In the genomic region with DNA sequence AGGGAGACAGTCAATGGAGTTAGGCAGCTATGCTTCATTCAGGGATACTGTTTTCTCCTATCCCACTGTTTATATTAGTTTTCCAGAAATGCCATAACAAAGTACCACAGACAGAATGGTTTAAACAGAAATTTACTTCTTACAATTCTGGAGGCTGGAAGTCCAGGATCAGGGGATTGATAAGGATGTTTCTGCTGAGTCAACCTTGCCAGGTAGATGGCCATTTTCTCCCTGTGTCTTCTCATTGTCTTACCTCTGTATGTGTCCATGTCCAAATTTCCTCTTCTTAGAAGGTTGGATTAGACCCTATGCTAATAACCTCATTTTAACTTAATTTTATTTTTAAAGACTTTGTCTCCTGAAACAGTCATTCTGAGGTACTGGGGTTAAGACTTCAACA, we compare ENCODE assay signal across 9 cellular contexts. TPM values are rescaled to one million over a fixed set of nuclear protein-coding genes. Genes with fewer than 3 reads are reported as not detected.
"Had no signal": no experiment of that assay in that cellular context is flagged by ENCODE, and none has a peak within 500 bp of the region (broad histone marks: within the 10 kb centered on the region; RNA-seq: fewer than 3 reads in every experiment).

No MANE protein-coding gene starts in this region.

- H3K4me3 ChIP-seq: GM12878 had no signal

- ATAC-seq: GM12878 had no signal

- FAIRE-seq: G401.6, GM12878, GM12891, GM12892, GM18507, GM19239 had no signal

- DNase-seq: GDM1, GF-D8 had no signal

RNA-seq across cellular contexts. Expression of a gene that starts 20.5 kb away (rescaled TPM):
- total RNA-seq: G401 had no signal
